ENCODE assay signal across 2 cellular contexts in the genomic region with DNA sequence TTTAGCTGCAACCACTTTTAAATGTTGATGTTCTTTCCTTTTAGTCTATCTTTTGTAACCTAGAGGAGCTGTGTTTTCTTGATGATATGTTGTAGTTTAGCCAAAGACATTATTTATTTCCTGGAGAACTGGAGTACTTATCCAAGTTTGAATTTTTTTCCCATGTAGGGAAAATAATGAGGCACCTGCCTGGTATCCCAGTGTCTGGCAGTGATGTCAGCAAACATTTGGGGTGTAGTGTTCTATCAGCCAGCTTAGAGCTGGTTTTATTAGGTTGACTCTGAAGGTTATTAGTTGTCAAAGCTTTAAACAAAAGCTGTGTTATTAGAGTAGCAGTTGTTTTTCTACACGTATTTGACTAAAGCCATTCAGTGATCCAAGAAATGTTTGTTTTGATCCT.
TF ChIP-seq lines count a peak whose summit lies in the region.

No MANE protein-coding gene starts in this region.

TF ChIP-seq in SK-N-SH, 30 proteins besides CTCF, POLR2A, EP300 and RAD21 (continued from another document):
- TF ChIP-seq SMC3 (IDR thresholded peaks at IDR 0.05; ENCODE audit: low read depth, low read length) (no peak), RXRA (IDR thresholded peaks at IDR 0.05; ENCODE audit: borderline replicate concordance, low read depth) (no peak), GATA2 (CRISPR knock-in tag; IDR thresholded peaks at IDR 0.05) (no peak), CHD2 (IDR thresholded peaks at IDR 0.05; ENCODE audit: low read length, partially characterized antibody) (no peak), MEF2A (IDR thresholded peaks at IDR 0.05; ENCODE audit: borderline replicate concordance, low read depth) (no peak), GABPA (IDR thresholded peaks at IDR 0.05; ENCODE audit: low read depth) (no peak), TEAD4 (IDR thresholded peaks at IDR 0.05; ENCODE audit: borderline replicate concordance, insufficient read depth) (no peak), SIN3A (IDR thresholded peaks at IDR 0.05; ENCODE audit: borderline replicate concordance, low read depth, low read length) (no peak), FOXM1 (IDR thresholded peaks at IDR 0.05; ENCODE audit: low read depth) (no peak), TAF1 (IDR thresholded peaks at IDR 0.05; ENCODE audit: borderline replicate concordance, low read depth, low read length) (no peak), MXI1 (IDR thresholded peaks at IDR 0.05; ENCODE audit: low read depth, low read length) (no peak), POLR2AphosphoS5 (IDR thresholded peaks at IDR 0.05; ENCODE audit: low read depth, low read length) (no peak)
- TF ChIP-seq, protein P1, sequence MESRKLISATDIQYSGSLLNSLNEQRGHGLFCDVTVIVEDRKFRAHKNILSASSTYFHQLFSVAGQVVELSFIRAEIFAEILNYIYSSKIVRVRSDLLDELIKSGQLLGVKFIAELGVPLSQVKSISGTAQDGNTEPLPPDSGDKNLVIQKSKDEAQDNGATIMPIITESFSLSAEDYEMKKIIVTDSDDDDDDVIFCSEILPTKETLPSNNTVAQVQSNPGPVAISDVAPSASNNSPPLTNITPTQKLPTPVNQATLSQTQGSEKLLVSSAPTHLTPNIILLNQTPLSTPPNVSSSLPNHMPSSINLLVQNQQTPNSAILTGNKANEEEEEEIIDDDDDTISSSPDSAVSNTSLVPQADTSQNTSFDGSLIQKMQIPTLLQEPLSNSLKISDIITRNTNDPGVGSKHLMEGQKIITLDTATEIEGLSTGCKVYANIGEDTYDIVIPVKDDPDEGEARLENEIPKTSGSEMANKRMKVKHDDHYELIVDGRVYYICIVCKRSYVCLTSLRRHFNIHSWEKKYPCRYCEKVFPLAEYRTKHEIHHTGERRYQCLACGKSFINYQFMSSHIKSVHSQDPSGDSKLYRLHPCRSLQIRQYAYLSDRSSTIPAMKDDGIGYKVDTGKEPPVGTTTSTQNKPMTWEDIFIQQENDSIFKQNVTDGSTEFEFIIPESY (IDR thresholded peaks at IDR 0.05; ENCODE audit: borderline replicate concordance, low read depth): no peak

TF ChIP-seq in SK-N-SH treated with all-trans-retinoic acid at 6 μM for 48 hours, 23 proteins besides CTCF, POLR2A, EP300 and RAD21:
- TF ChIP-seq, protein P2, sequence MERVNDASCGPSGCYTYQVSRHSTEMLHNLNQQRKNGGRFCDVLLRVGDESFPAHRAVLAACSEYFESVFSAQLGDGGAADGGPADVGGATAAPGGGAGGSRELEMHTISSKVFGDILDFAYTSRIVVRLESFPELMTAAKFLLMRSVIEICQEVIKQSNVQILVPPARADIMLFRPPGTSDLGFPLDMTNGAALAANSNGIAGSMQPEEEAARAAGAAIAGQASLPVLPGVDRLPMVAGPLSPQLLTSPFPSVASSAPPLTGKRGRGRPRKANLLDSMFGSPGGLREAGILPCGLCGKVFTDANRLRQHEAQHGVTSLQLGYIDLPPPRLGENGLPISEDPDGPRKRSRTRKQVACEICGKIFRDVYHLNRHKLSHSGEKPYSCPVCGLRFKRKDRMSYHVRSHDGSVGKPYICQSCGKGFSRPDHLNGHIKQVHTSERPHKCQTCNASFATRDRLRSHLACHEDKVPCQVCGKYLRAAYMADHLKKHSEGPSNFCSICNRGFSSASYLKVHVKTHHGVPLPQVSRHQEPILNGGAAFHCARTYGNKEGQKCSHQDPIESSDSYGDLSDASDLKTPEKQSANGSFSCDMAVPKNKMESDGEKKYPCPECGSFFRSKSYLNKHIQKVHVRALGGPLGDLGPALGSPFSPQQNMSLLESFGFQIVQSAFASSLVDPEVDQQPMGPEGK (CRISPR knock-in tag; IDR thresholded peaks at IDR 0.05; ENCODE audit: borderline replicate concordance): no peak
- no peak for TF ChIP-seq ZNF70 (CRISPR knock-in tag; IDR thresholded peaks at IDR 0.05)
- TF ChIP-seq OSR1 (CRISPR knock-in tag; IDR thresholded peaks at IDR 0.05): no peak
TF ChIP-seq in SK-N-SH treated with all-trans-retinoic acid at 6 μM for 48 hours: peak in this region for 0.
